25 cellular contexts compared by ENCODE assay signal in the genomic region with DNA sequence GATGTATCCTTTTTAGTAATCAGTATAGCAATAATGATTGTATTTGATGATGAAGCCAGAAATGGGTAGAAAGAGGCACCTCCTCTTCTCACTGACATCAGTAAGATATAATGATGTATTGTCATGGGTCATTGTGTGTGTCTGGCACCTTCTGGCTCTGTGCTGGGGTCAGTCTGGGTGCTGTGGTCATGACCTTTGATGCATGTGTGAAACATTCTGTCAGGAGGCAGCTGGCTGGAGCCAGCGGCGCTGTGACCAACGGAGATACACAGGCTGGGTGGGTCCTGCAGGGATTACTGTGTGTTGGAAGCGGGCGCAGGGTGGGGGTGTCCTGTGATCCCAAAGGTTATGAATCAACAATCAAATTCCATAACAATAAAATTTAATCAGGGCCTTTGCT. TPM values are rescaled to one million over a fixed set of nuclear protein-coding genes. Genes with fewer than 3 reads are reported as not detected.
A peak's percentile ranks its signal among the peaks of the same experiment; 100 is the strongest.
DNase-seq lines count a peak whose midpoint lies in the region; ATAC-seq and TF ChIP-seq lines count a peak whose summit lies in the region.
"Had no signal": no experiment of that assay in that cellular context is flagged by ENCODE, and none has a peak within 500 bp of the region (broad histone marks: within the 10 kb centered on the region; RNA-seq: fewer than 3 reads in every experiment).

No MANE protein-coding gene starts in this region.

- TF ChIP-seq CTCF in dorsolateral prefrontal cortex (IDR thresholded peaks at IDR 0.05 in 54 of 56, conservative IDR thresholded peaks at IDR 0.05 in 2 of 56; ENCODE audit: low read depth in 1 of 56, partially characterized antibody in 56 of 56) (peak in 2 of 56 donors; percentile 12 to 16), right atrium auricular region (IDR thresholded peaks at IDR 0.05) (no peak)

- H3K9me3 Mint-ChIP-seq in stimulated activated naive CD8-positive, alpha-beta T cell treated with anti-CD3 and anti-CD28 coated beads, Interleukin-15, Interleukin-2, amounts not matched to agents 100 ng/mL and 50 ng/mL, for 24 hours, result no peaks in the 10 kb centered on the region
- H3K9me3 Mint-ChIP-seq in stimulated activated naive CD8-positive, alpha-beta T cell treated with anti-CD3 and anti-CD28 coated beads, Interleukin-15, amount 100 ng/mL, for 72 hours, result no peaks in the 10 kb centered on the region
- no peaks in the 10 kb centered on the region for H3K9me3 Mint-ChIP-seq in T-helper 2 cell treated with Interferon-gamma antibody and Interleukin-4, amounts not matched to agents 5 μg/mL and 100 μg/mL, for 36 hours
- H3K9me3 Mint-ChIP-seq: activated CD4-positive, alpha-beta memory T cell treated with anti-CD3 and anti-CD28 coated beads for 36 hours; HFFc6; mesothelial cell of epicardium; WTC11 had no signal

- H3K36me3 Mint-ChIP-seq in stimulated activated naive CD8-positive, alpha-beta T cell treated with anti-CD3 and anti-CD28 coated beads, Interleukin-15, Interleukin-2, amounts not matched to agents 100 ng/mL and 50 ng/mL, for 24 hours (ENCODE audit: low read depth), result no peaks in the 10 kb centered on the region
- no peaks in the 10 kb centered on the region for H3K36me3 Mint-ChIP-seq in T-helper 2 cell treated with Interferon-gamma antibody and Interleukin-4, amounts not matched to agents 5 μg/mL and 100 μg/mL, for 36 hours (ENCODE audit: low read depth)
- H3K36me3 Mint-ChIP-seq: activated CD4-positive, alpha-beta memory T cell treated with anti-CD3 and anti-CD28 coated beads for 36 hours; mesothelial cell of epicardium; WTC11 had no signal

- H3K4me1 ChIP-seq in right atrium auricular region, result peaks cover 0 to 13% of the 10 kb centered on the region in 2 donors
- H3K4me1 ChIP-seq: adrenal gland, Caco-2 had no signal

- H3K27ac ChIP-seq in dorsolateral prefrontal cortex (peak overlapping the region in 20 of 59 donors; percentile 0 to 70 (median 26)), right atrium auricular region (no peak overlapping the region)
- H3K27ac ChIP-seq: adrenal gland, heart left ventricle, HL-60, RWPE1, tibial artery had no signal

- no peaks in the 10 kb centered on the region for H3K27me3 Mint-ChIP-seq in stimulated activated naive CD8-positive, alpha-beta T cell treated with anti-CD3 and anti-CD28 coated beads, Interleukin-15, Interleukin-2, amounts not matched to agents 100 ng/mL and 50 ng/mL, for 24 hours
- H3K27me3 Mint-ChIP-seq in stimulated activated naive CD8-positive, alpha-beta T cell treated with anti-CD3 and anti-CD28 coated beads, Interleukin-15, amount 100 ng/mL, for 72 hours, result no peaks in the 10 kb centered on the region
- peaks cover 2% of the 10 kb centered on the region for H3K27me3 Mint-ChIP-seq in T-helper 2 cell treated with Interferon-gamma antibody and Interleukin-4, amounts not matched to agents 5 μg/mL and 100 μg/mL, for 36 hours (ENCODE audit: low read depth)
- H3K27me3 Mint-ChIP-seq: activated CD4-positive, alpha-beta memory T cell treated with anti-CD3 and anti-CD28 coated beads for 36 hours had no signal

- intact Hi-C loops in dorsolateral prefrontal cortex (cut with DNase I), result no loop called here
- intact Hi-C loops in sciatic nerve (cut with DNase I), result no loop called here

- H3K4me1 Mint-ChIP-seq in stimulated activated naive CD8-positive, alpha-beta T cell treated with anti-CD3 and anti-CD28 coated beads, Interleukin-15, Interleukin-2, amounts not matched to agents 100 ng/mL and 50 ng/mL, for 24 hours (ENCODE audit: low read depth), result no peaks in the 10 kb centered on the region
- no peaks in the 10 kb centered on the region for H3K4me1 Mint-ChIP-seq in stimulated activated naive CD8-positive, alpha-beta T cell treated with anti-CD3 and anti-CD28 coated beads, Interleukin-15, amount 100 ng/mL, for 72 hours
- H3K4me1 Mint-ChIP-seq in T-helper 2 cell treated with Interferon-gamma antibody and Interleukin-4, amounts not matched to agents 5 μg/mL and 100 μg/mL, for 36 hours (ENCODE audit: low read depth), result no peaks in the 10 kb centered on the region

- no peaks in the 10 kb centered on the region for H3K36me3 ChIP-seq in right atrium auricular region
- H3K36me3 ChIP-seq: adrenal gland, heart left ventricle, tibial artery had no signal

- H3K4me3 ChIP-seq in dorsolateral prefrontal cortex, result peak overlapping the region in 2 of 59 donors; percentile 3 to 30
- H3K4me3 ChIP-seq in right atrium auricular region, result no peak overlapping the region
- H3K4me3 ChIP-seq: adrenal gland, heart left ventricle, smooth muscle cell, tibial artery had no signal

- no peak for ATAC-seq in stimulated activated naive CD8-positive, alpha-beta T cell treated with anti-CD3 and anti-CD28 coated beads, Interleukin-15, amount 100 ng/mL, for 72 hours
- ATAC-seq in sciatic nerve, result no peak
- ATAC-seq: heart left ventricle, SK-N-SH treated with all-trans-retinoic acid at 6 μM for 48 hours, WTC11 had no signal

- no peak for DNase-seq in stimulated activated naive CD8-positive, alpha-beta T cell treated with anti-CD3 and anti-CD28 coated beads, Interleukin-15, amount 100 ng/mL, for 72 hours
- DNase-seq in dorsolateral prefrontal cortex, result peak in 9 of 10 donors; percentile 39 to 80 (median 68)
- peak; percentile 74 for DNase-seq in myocyte (ENCODE audit: low read depth)
- no peak for DNase-seq in T-helper 2 cell treated with Interferon-gamma antibody and Interleukin-4, amounts not matched to agents 5 μg/mL and 100 μg/mL, for 36 hours (ENCODE audit: low spot score)
- no peak for DNase-seq in right atrium auricular region (ENCODE audit: low spot score)
- no peak for DNase-seq in NK-92 (lab: John Stamatoyannopoulos, UW; ENCODE audit: unreplicated experiment)
- no peak for DNase-seq in sciatic nerve (ENCODE audit: low spot score)
- DNase-seq: activated CD4-positive, alpha-beta memory T cell treated with anti-CD3 and anti-CD28 coated beads for 36 hours; activated naive CD4-positive, alpha-beta T cell; adrenal gland; Caco-2; heart left ventricle; HFFc6; NCI-H1417; NCI-H510A; stimulated activated naive CD4-positive, alpha-beta T cell; T-helper 9 cell; tibial artery had no signal

- H3K27ac Mint-ChIP-seq in stimulated activated naive CD8-positive, alpha-beta T cell treated with anti-CD3 and anti-CD28 coated beads, Interleukin-15, Interleukin-2, amounts not matched to agents 100 ng/mL and 50 ng/mL, for 24 hours, result peak overlapping the region; percentile 10
- no peak overlapping the region for H3K27ac Mint-ChIP-seq in stimulated activated naive CD8-positive, alpha-beta T cell treated with anti-CD3 and anti-CD28 coated beads, Interleukin-15, amount 100 ng/mL, for 72 hours
- H3K27ac Mint-ChIP-seq in T-helper 2 cell treated with Interferon-gamma antibody and Interleukin-4, amounts not matched to agents 5 μg/mL and 100 μg/mL, for 36 hours, result no peak overlapping the region
- H3K27ac Mint-ChIP-seq: activated CD4-positive, alpha-beta memory T cell treated with anti-CD3 and anti-CD28 coated beads for 36 hours; HFFc6; mesothelial cell of epicardium; WTC11 had no signal

- H3K4me3 Mint-ChIP-seq in stimulated activated naive CD8-positive, alpha-beta T cell treated with anti-CD3 and anti-CD28 coated beads, Interleukin-15, Interleukin-2, amounts not matched to agents 100 ng/mL and 50 ng/mL, for 24 hours, result no peak overlapping the region
- H3K4me3 Mint-ChIP-seq in stimulated activated naive CD8-positive, alpha-beta T cell treated with anti-CD3 and anti-CD28 coated beads, Interleukin-15, amount 100 ng/mL, for 72 hours, result no peak overlapping the region
- no peak overlapping the region for H3K4me3 Mint-ChIP-seq in T-helper 2 cell treated with Interferon-gamma antibody and Interleukin-4, amounts not matched to agents 5 μg/mL and 100 μg/mL, for 36 hours
- H3K4me3 Mint-ChIP-seq: activated CD4-positive, alpha-beta memory T cell treated with anti-CD3 and anti-CD28 coated beads for 36 hours; HFFc6; mesothelial cell of epicardium; WTC11 had no signal

- H3K27me3 ChIP-seq in dorsolateral prefrontal cortex (no peaks in the 10 kb centered on the region), right atrium auricular region (no peaks in the 10 kb centered on the region)
- H3K27me3 ChIP-seq: adrenal gland, heart left ventricle, tibial artery had no signal

- H3K9me3 ChIP-seq in right atrium auricular region, result no peaks in the 10 kb centered on the region
- H3K9me3 ChIP-seq: adrenal gland, Caco-2, heart left ventricle, tibial artery had no signal

RNA-seq across cellular contexts. Expression of gene EEPD1, which starts 35.2 kb away (rescaled TPM):
- total RNA-seq in dorsolateral prefrontal cortex, result 10 to 100 TPM in 119 of 120 experiments, 1 to 10 TPM in 1; 9.9 to 35.5 (median 17.5) TPM
- total RNA-seq in myocyte, result 4.3 and 5.6 TPM in 2 replicates
- 11.0 TPM for polyA plus RNA-seq in myocyte (2012)
- 1 to 10 TPM; 4.0 to 6.8 TPM for total RNA-seq in right atrium auricular region
- 19.3 TPM for total RNA-seq in sciatic nerve

Comparison
In these comparisons a context has a peak if more than half of its experiments do, and no peak if none do; other contexts are left out.
1. DNase-seq: peak in dorsolateral prefrontal cortex (9 of 10) and myocyte (single experiment); none in stimulated activated naive CD8-positive, alpha-beta T cell treated with anti-CD3 and anti-CD28 coated beads, Interleukin-15, amount 100 ng/mL, for 72 hours (0 of 2), T-helper 2 cell treated with Interferon-gamma antibody and Interleukin-4, amounts not matched to agents 5 μg/mL and 100 μg/mL, for 36 hours (single experiment), right atrium auricular region (single experiment), NK-92 (single experiment) and sciatic nerve (single experiment).